In the genomic region with DNA sequence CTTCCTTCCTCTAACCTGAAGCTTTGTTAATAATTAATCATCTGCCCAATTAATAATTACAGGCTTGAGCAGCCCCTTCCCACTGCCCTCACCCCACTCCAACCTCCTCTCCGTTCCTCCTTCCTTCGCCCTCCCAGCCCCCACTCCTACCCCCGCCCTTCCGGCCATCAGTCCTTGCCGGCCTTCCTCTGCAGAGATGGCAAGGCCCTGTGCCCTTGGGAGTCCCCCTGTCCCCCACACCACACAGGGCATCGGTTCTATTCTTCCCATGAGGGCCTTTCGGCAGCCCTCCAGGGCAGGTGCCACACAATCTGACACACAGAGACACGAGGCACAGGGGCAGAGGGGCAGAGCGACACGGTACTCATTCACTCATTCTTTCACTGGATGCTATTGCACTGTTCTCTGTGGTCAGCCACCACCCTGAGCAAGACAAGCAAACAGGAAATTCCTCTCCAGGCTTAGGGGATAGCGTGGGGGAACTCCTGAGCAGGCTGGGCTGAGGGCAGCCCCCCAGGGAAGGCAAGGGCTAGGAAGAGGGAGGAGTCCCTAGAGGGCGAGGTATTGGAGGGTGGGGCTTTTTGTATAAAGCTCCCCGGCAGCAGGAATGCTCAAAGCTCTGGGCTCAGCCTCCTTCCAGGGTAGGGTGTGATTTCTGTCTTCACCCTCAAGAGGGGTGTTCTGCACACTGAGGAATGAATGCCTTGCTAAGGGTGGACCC, we compare ENCODE assay signal across 8 cellular contexts. TPM values are rescaled to one million over a fixed set of nuclear protein-coding genes. Genes with fewer than 3 reads are reported as not detected.
DNase-seq lines count a peak whose midpoint lies in the region; ATAC-seq and TF ChIP-seq lines count a peak whose summit lies in the region.

No MANE protein-coding gene starts in this region.

- H3K9me3 ChIP-seq in HCT116 (ENCODE audit: control insufficient read depth in 1 of 2, insufficient read depth in 1 of 2, low read depth in 1 of 2, low read length in 2 of 2) = no peaks in the 10 kb centered on the region

- TF ChIP-seq CTCF in GM10266 (IDR thresholded peaks at IDR 0.05; ENCODE audit: control insufficient read depth, insufficient read depth, low read depth, missing control alignments) (no peak), HCT116 (IDR thresholded peaks at IDR 0.05 in 2 of 3, conservative IDR thresholded peaks at IDR 0.05 in 1 of 3; ENCODE audit: borderline replicate concordance in 1 of 3, insufficient read depth in 1 of 3, low read depth in 2 of 3, low read length in 2 of 3) (no peak), fibroblast of villous mesenchyme (IDR thresholded peaks at IDR 0.05; ENCODE audit: insufficient read depth, low read depth, low read length) (no peak)

- BruUV-seq in HCT116 (replicated peaks; lab: Mats Ljungman, UMichigan) = no TSS peak

- H3K9ac ChIP-seq in HCT116 (ENCODE audit: low read length) = no peak overlapping the region

- no peaks in the 10 kb centered on the region for H3K79me2 ChIP-seq in HCT116 (ENCODE audit: insufficient read depth, low read length)

- no peak overlapping the region for H2AFZ ChIP-seq in HCT116 (ENCODE audit: low read depth, low read length, poor library complexity, severe bottlenecking)

- H3K4me2 ChIP-seq in HCT116 (ENCODE audit: low read length) = no peak overlapping the region

- TF ChIP-seq RAD21 in HCT116 (IDR thresholded peaks at IDR 0.05; ENCODE audit: low read depth) = no peak

- CTCF ChIA-PET in HCT116 (lab: Charles Lee) = no interaction called here

- H4K20me1 ChIP-seq in HCT116 (ENCODE audit: insufficient read depth) = no peaks in the 10 kb centered on the region

- H3K27ac ChIP-seq in HCT116 (ENCODE audit: low read depth, low read length) (no peak overlapping the region), skin epidermis (peak overlapping the region in 15 of 21 experiments; percentile 6 to 73 (median 61))

- POLR2A ChIA-PET in HCT116 (lab: Charles Lee) = no interaction called here

- no peaks in the 10 kb centered on the region for H3K27me3 ChIP-seq in HCT116 (ENCODE audit: insufficient read depth, low read length)

- no peaks in the 10 kb centered on the region for H3K9me2 ChIP-seq in HCT116 (ENCODE audit: insufficient read depth)

- RAD21 ChIA-PET in HCT116 (lab: Charles Lee; ENCODE audit: low non-redundant PET in 1 of 2, low total read pairs in 2 of 2, uncharacterized antibody in 2 of 2, unreplicated experiment in 2 of 2) = no interaction called here

- ATAC-seq in HCT116 (peak; percentile 38; the same call in 1 of the 2 replicates), GM19455 (IDR thresholded peaks at IDR 0.05; ENCODE audit: unreplicated experiment) (no peak)

- DNase-seq in GM10266 (ENCODE audit: extremely low spot score) (peak; percentile 69), HCT116 (ENCODE audit: low read depth, low spot score) (no peak), SKM-1 treated with dmso at 0.1 percent for 144 hours (lab: John Stamatoyannopoulos, UW; ENCODE audit: unreplicated experiment) (peak; percentile 65), fibroblast of villous mesenchyme (ENCODE audit: low read depth) (peak; percentile 80), HuH-7.5 (ENCODE audit: low spot score) (no peak), NCI-H146 treated with DMSO at 0.1 percent for 48 hours (lab: John Stamatoyannopoulos, UW; ENCODE audit: unreplicated experiment) (no peak)

- no peaks in the 10 kb centered on the region for H3K36me3 ChIP-seq in HCT116 (ENCODE audit: control insufficient read depth in 1 of 2, insufficient read depth in 2 of 2, low read length in 2 of 2)

- intact Hi-C loops in HCT116 (cut with micrococcal nuclease) = no loop called here

- H3K4me1 ChIP-seq in HCT116 (ENCODE audit: control insufficient read depth in 1 of 2, insufficient read depth in 2 of 2, low read length in 2 of 2) = peaks cover 0 to 13% of the 10 kb centered on the region in 2 experiments; a peak in 1 of 4 replicates

- H3K4me3 ChIP-seq in HCT116 (replicated peaks in 1 of 2; ENCODE audit: low read depth in 1 of 2, low read length in 2 of 2) (no peak overlapping the region), fibroblast of villous mesenchyme (ENCODE audit: low read depth, low read length) (no peak overlapping the region), skin epidermis (no peak overlapping the region)

- no peak for TF ChIP-seq POLR2A in HCT116 (IDR thresholded peaks at IDR 0.05; ENCODE audit: borderline replicate concordance, extremely low read depth, insufficient read depth, insufficient read length)

TF ChIP-seq in HCT116, 20 proteins besides CTCF, POLR2A, EP300 and RAD21:
- no peak for TF ChIP-seq ELF1 (IDR thresholded peaks at IDR 0.05; ENCODE audit: borderline replicate concordance, low read depth)
- TF ChIP-seq TCF7L2 (IDR thresholded peaks at IDR 0.05; ENCODE audit: borderline replicate concordance, extremely low read depth, insufficient read depth, insufficient read length) = no peak
- no peak for TF ChIP-seq JUND (IDR thresholded peaks at IDR 0.05)
- TF ChIP-seq ZFX (IDR thresholded peaks at IDR 0.05) = no peak
- no peak for TF ChIP-seq POLR2AphosphoS5 (IDR thresholded peaks at IDR 0.05; ENCODE audit: low read depth, low read length)
- TF ChIP-seq, protein P1, sequence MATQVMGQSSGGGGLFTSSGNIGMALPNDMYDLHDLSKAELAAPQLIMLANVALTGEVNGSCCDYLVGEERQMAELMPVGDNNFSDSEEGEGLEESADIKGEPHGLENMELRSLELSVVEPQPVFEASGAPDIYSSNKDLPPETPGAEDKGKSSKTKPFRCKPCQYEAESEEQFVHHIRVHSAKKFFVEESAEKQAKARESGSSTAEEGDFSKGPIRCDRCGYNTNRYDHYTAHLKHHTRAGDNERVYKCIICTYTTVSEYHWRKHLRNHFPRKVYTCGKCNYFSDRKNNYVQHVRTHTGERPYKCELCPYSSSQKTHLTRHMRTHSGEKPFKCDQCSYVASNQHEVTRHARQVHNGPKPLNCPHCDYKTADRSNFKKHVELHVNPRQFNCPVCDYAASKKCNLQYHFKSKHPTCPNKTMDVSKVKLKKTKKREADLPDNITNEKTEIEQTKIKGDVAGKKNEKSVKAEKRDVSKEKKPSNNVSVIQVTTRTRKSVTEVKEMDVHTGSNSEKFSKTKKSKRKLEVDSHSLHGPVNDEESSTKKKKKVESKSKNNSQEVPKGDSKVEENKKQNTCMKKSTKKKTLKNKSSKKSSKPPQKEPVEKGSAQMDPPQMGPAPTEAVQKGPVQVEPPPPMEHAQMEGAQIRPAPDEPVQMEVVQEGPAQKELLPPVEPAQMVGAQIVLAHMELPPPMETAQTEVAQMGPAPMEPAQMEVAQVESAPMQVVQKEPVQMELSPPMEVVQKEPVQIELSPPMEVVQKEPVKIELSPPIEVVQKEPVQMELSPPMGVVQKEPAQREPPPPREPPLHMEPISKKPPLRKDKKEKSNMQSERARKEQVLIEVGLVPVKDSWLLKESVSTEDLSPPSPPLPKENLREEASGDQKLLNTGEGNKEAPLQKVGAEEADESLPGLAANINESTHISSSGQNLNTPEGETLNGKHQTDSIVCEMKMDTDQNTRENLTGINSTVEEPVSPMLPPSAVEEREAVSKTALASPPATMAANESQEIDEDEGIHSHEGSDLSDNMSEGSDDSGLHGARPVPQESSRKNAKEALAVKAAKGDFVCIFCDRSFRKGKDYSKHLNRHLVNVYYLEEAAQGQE (IDR thresholded peaks at IDR 0.05; ENCODE audit: low read depth) = no peak
- no peak for TF ChIP-seq YY1 (IDR thresholded peaks at IDR 0.05; ENCODE audit: extremely low read depth, insufficient replicate concordance, low read depth, low read length)
- TF ChIP-seq MAX (IDR thresholded peaks at IDR 0.05) = no peak
- no peak for TF ChIP-seq CBX3 (IDR thresholded peaks at IDR 0.05; ENCODE audit: low read depth)
- no peak for TF ChIP-seq ZBTB33 (IDR thresholded peaks at IDR 0.05; ENCODE audit: extremely low read depth, insufficient replicate concordance, low read length)
- no peak for TF ChIP-seq SIN3A (IDR thresholded peaks at IDR 0.05; ENCODE audit: low read depth)
- TF ChIP-seq ZNF274 (IDR thresholded peaks at IDR 0.05; ENCODE audit: low read depth, low read length) = no peak
- no peak for TF ChIP-seq EZH2phosphoT487 (IDR thresholded peaks at IDR 0.05; ENCODE audit: borderline replicate concordance)
- TF ChIP-seq SRF (IDR thresholded peaks at IDR 0.05; ENCODE audit: low read depth) = no peak

RNA-seq across cellular contexts. Expression of gene MGAT3, which starts 14.8 kb away (rescaled TPM):
- total RNA-seq in HCT116 (2021; ENCODE audit: unreplicated experiment) = 0.20 TPM
- polyA plus RNA-seq in HCT116 (2012) = not detected in 2 replicates
- 0.64 and 1.3 TPM in 2 replicates for total RNA-seq in fibroblast of villous mesenchyme

RNA-seq across cellular contexts. Expression of gene MIEF1, which starts 30.5 kb away (rescaled TPM):
- 42.8 TPM for total RNA-seq in HCT116 (2021; ENCODE audit: unreplicated experiment)
- polyA plus RNA-seq in HCT116 (2012) = 23.4 and 23.7 TPM in 2 replicates
- total RNA-seq in fibroblast of villous mesenchyme = 26.1 and 32.8 TPM in 2 replicates

RNA-seq across cellular contexts. Expression of gene ATF4, which starts 48.8 kb away (rescaled TPM):
- 608 TPM for total RNA-seq in HCT116 (2021; ENCODE audit: unreplicated experiment)
- polyA plus RNA-seq in HCT116 (2012) = 588 and 690 TPM in 2 replicates
- total RNA-seq in fibroblast of villous mesenchyme = 200 and 379 TPM in 2 replicates

Comparison
In these comparisons a context has a peak if more than half of its experiments do, and no peak if none do; other contexts are left out.
1. DNase-seq: peak in GM10266 (single experiment), SKM-1 treated with dmso at 0.1 percent for 144 hours (single experiment) and fibroblast of villous mesenchyme (single experiment); none in HCT116 (single experiment), HuH-7.5 (single experiment) and NCI-H146 treated with DMSO at 0.1 percent for 48 hours (single experiment).